ENCODE assay signal across 29 cellular contexts in genomic region chr14:89309670-89310177, GRCh38.
A peak's percentile ranks its signal among the peaks of the same experiment; 100 is the strongest.
DNase-seq lines count a peak whose midpoint lies in the region; ATAC-seq and TF ChIP-seq lines count a peak whose summit lies in the region.
"Had no signal": no experiment of that assay in that cellular context is flagged by ENCODE, and none has a peak within 500 bp of the region (broad histone marks: within the 10 kb centered on the region; RNA-seq: fewer than 3 reads in every experiment).

No MANE protein-coding gene starts in this region.

- CTCF ChIA-PET in activated CD8-positive, alpha-beta T cell treated with anti-CD3 and anti-CD28 coated beads for 36 hours (lab: Charles Lee), result no interaction called here

- DNase-seq in GM12865 (ENCODE audit: low read depth) (peak; percentile 75), NT2/D1 (ENCODE audit: low read depth, low spot score) (no peak), NCI-H526 treated with DMSO at 0.1 percent for 48 hours (lab: John Stamatoyannopoulos, UW) (no peak)
- no peak for DNase-seq in stimulated activated naive B cell treated with anti-CD40 and anti-IgM and Interleukin-4, amounts not matched to agents 10 μg/mL and 1 μg/mL and 100 μg/mL, for 72 hours
- DNase-seq in activated CD4-positive, alpha-beta T cell treated with anti-CD3 and anti-CD28 coated beads, Interleukin-2, amount 50 U/mL, for 48 hours, result no peak
- DNase-seq in activated CD8-positive, alpha-beta T cell treated with anti-CD3 and anti-CD28 coated beads for 36 hours, result no peak
- DNase-seq: activated CD4-positive, alpha-beta T cell treated with anti-CD3 and anti-CD28 coated beads for 1 hour; activated CD8-positive, alpha-beta T cell treated with anti-CD3 and anti-CD28 coated beads, Interleukin-2, amount 10 ng/mL, durations not matched to agents 7 days and 5 days; activated effector memory CD4-positive, alpha-beta T cell treated with Interleukin-2 at 50 U/mL for 16 hours; activated naive CD8-positive, alpha-beta T cell treated with anti-CD3 and anti-CD28 coated beads, Interleukin-2, amount 10 ng/mL, durations not matched to agents 7 days and 5 days; activated T-cell treated with anti-CD3 and anti-CD28 coated beads for 4 hours; CD4-positive, alpha-beta T cell; central memory CD4-positive, alpha-beta T cell; hippocampal formation; IMR-90; left cardiac atrium; mesenchymal stem cell; NCI-H1048; NCI-H187 treated with DMSO at 0.1 percent for 48 hours; NCI-H526; right lobe of liver; SJCRH30; stimulated activated CD4-positive, alpha-beta T cell treated with anti-CD3 and anti-CD28 coated beads, Interleukin-12 subunit alpha, Interleukin-12 subunit beta, amount 100 ng/mL, for 4 hours; stimulated activated CD4-positive, alpha-beta T cell treated with anti-CD3 and anti-CD28 coated beads, Interleukin-4, amount 100 ng/mL, for 4 hours; stimulated activated naive CD4-positive, alpha-beta T cell treated with Interleukin-2 at 50 U/mL for 16 hours; T-cell had no signal

- no peak for TF ChIP-seq CTCF in GM12865 (IDR thresholded peaks at IDR 0.05; ENCODE audit: insufficient read depth, low read depth, low read length, missing control alignments)
- no peak for TF ChIP-seq CTCF in activated CD8-positive, alpha-beta T cell treated with anti-CD3 and anti-CD28 coated beads for 36 hours (IDR thresholded peaks at IDR 0.05)

- no peaks in the 10 kb centered on the region for H3K9me3 Mint-ChIP-seq in dendritic cell treated with granulocyte-macrophage colony-stimulating factor and Interleukin-4, amounts not matched to agents 40 ng/mL and 50 ng/mL, for 4 days
- H3K9me3 Mint-ChIP-seq in stimulated activated naive B cell treated with anti-CD40 and anti-IgM and Interleukin-4, amounts not matched to agents 10 μg/mL and 1 μg/mL and 100 μg/mL, for 72 hours, result peaks cover 0 to 4% of the 10 kb centered on the region in 2 donors
- H3K9me3 Mint-ChIP-seq in activated CD8-positive, alpha-beta T cell treated with anti-CD3 and anti-CD28 coated beads for 36 hours, result no peaks in the 10 kb centered on the region
- H3K9me3 Mint-ChIP-seq: CD4-positive, alpha-beta T cell; T-cell had no signal

- no peak for ATAC-seq in stimulated activated naive B cell treated with anti-CD40 and anti-IgM and Interleukin-4, amounts not matched to agents 10 μg/mL and 1 μg/mL and 100 μg/mL, for 72 hours (replicated peaks)
- ATAC-seq in activated CD8-positive, alpha-beta T cell treated with anti-CD3 and anti-CD28 coated beads for 36 hours, result no peak
- ATAC-seq: activated CD8-positive, alpha-beta T cell treated with anti-CD3 and anti-CD28 coated beads, Interleukin-2, amount 10 ng/mL, durations not matched to agents 7 days and 5 days; gastroesophageal sphincter; left cardiac atrium; right lobe of liver; T-cell had no signal

- intact Hi-C loops in dendritic cell treated with granulocyte-macrophage colony-stimulating factor and Interleukin-4, amounts not matched to agents 40 ng/mL and 50 ng/mL, for 4 days (cut with micrococcal nuclease), result no loop called here
- intact Hi-C loops in activated CD8-positive, alpha-beta T cell treated with anti-CD3 and anti-CD28 coated beads for 36 hours (cut with micrococcal nuclease), result loop anchor here (10.0 kb wide), 1 partner anchor 105 kb away; the partner anchor contains the start of gene FOXN3

- H3K36me3 Mint-ChIP-seq in dendritic cell treated with granulocyte-macrophage colony-stimulating factor and Interleukin-4, amounts not matched to agents 40 ng/mL and 50 ng/mL, for 4 days (ENCODE audit: low read depth), result peaks cover 31% of the 10 kb centered on the region
- H3K36me3 Mint-ChIP-seq in stimulated activated naive B cell treated with anti-CD40 and anti-IgM and Interleukin-4, amounts not matched to agents 10 μg/mL and 1 μg/mL and 100 μg/mL, for 72 hours, result peaks cover 41 to 63% of the 10 kb centered on the region in 2 donors
- H3K36me3 Mint-ChIP-seq in activated CD8-positive, alpha-beta T cell treated with anti-CD3 and anti-CD28 coated beads for 36 hours (ENCODE audit: low read depth), result peaks cover 19% of the 10 kb centered on the region

- H3K4me3 ChIP-seq in GM12865 (ENCODE audit: low read depth, low read length) (peak overlapping the region; percentile 5; the same call in 1 of the 2 replicates), NT2/D1 (ENCODE audit: insufficient read length, low read depth) (no peak overlapping the region)
- H3K4me3 ChIP-seq: gastroesophageal sphincter, right lobe of liver, SJCRH30 had no signal

- POLR2A ChIA-PET in activated CD8-positive, alpha-beta T cell treated with anti-CD3 and anti-CD28 coated beads for 36 hours (lab: Charles Lee), result interaction anchor here (0.7 kb wide), 1 partner anchor 58 kb away, joined by 3 read pairs; no protein-coding TSS in a partner anchor

- no peaks in the 10 kb centered on the region for H3K27me3 ChIP-seq in NT2/D1 (ENCODE audit: insufficient read depth, insufficient read length)
- H3K27me3 ChIP-seq: gastroesophageal sphincter, neutrophil, right lobe of liver, SJCRH30 had no signal

- peaks cover 2% of the 10 kb centered on the region for H3K4me1 ChIP-seq in NT2/D1 (ENCODE audit: insufficient read depth, insufficient read length)

- H3K36me3 ChIP-seq in NT2/D1 (ENCODE audit: insufficient read depth, insufficient read length, low read length), result peaks cover 12% of the 10 kb centered on the region
- H3K36me3 ChIP-seq: gastroesophageal sphincter, neutrophil, right lobe of liver, SJCRH30 had no signal

- H3K27me3 Mint-ChIP-seq in dendritic cell treated with granulocyte-macrophage colony-stimulating factor and Interleukin-4, amounts not matched to agents 40 ng/mL and 50 ng/mL, for 4 days, result no peaks in the 10 kb centered on the region
- H3K27me3 Mint-ChIP-seq in stimulated activated naive B cell treated with anti-CD40 and anti-IgM and Interleukin-4, amounts not matched to agents 10 μg/mL and 1 μg/mL and 100 μg/mL, for 72 hours, result no peaks in the 10 kb centered on the region
- H3K27me3 Mint-ChIP-seq in activated CD8-positive, alpha-beta T cell treated with anti-CD3 and anti-CD28 coated beads for 36 hours, result no peaks in the 10 kb centered on the region
- H3K27me3 Mint-ChIP-seq: activated naive CD8-positive, alpha-beta T cell treated with anti-CD3 and anti-CD28 coated beads, Interleukin-2, amount 10 ng/mL, durations not matched to agents 7 days and 5 days; CD4-positive, alpha-beta T cell; T-cell had no signal

- H3K4me3 Mint-ChIP-seq in dendritic cell treated with granulocyte-macrophage colony-stimulating factor and Interleukin-4, amounts not matched to agents 40 ng/mL and 50 ng/mL, for 4 days, result no peak overlapping the region
- H3K4me3 Mint-ChIP-seq in stimulated activated naive B cell treated with anti-CD40 and anti-IgM and Interleukin-4, amounts not matched to agents 10 μg/mL and 1 μg/mL and 100 μg/mL, for 72 hours, result peak overlapping the region; percentile 2 to 41
- no peak overlapping the region for H3K4me3 Mint-ChIP-seq in activated CD8-positive, alpha-beta T cell treated with anti-CD3 and anti-CD28 coated beads for 36 hours
- H3K4me3 Mint-ChIP-seq: activated CD8-positive, alpha-beta T cell treated with anti-CD3 and anti-CD28 coated beads, Interleukin-2, amount 10 ng/mL, durations not matched to agents 7 days and 5 days; activated naive CD8-positive, alpha-beta T cell treated with anti-CD3 and anti-CD28 coated beads, Interleukin-2, amount 10 ng/mL, durations not matched to agents 7 days and 5 days; CD4-positive, alpha-beta T cell; T-cell had no signal

- H3K4me1 Mint-ChIP-seq in dendritic cell treated with granulocyte-macrophage colony-stimulating factor and Interleukin-4, amounts not matched to agents 40 ng/mL and 50 ng/mL, for 4 days (ENCODE audit: low read depth), result peaks cover 52% of the 10 kb centered on the region
- H3K4me1 Mint-ChIP-seq in stimulated activated naive B cell treated with anti-CD40 and anti-IgM and Interleukin-4, amounts not matched to agents 10 μg/mL and 1 μg/mL and 100 μg/mL, for 72 hours, result peaks cover 48 to 76% of the 10 kb centered on the region in 2 donors
- peaks cover 38% of the 10 kb centered on the region for H3K4me1 Mint-ChIP-seq in activated CD8-positive, alpha-beta T cell treated with anti-CD3 and anti-CD28 coated beads for 36 hours (ENCODE audit: low read depth)

- no peaks in the 10 kb centered on the region for H3K9me3 ChIP-seq in NT2/D1 (ENCODE audit: insufficient read depth, low read length)
- H3K9me3 ChIP-seq: gastroesophageal sphincter, neutrophil, right lobe of liver, SJCRH30 had no signal

- H3K9ac ChIP-seq in NT2/D1 (ENCODE audit: insufficient read length, low read depth), result peak overlapping the region; percentile 21

- peak overlapping the region; percentile 83 for H3K27ac Mint-ChIP-seq in dendritic cell treated with granulocyte-macrophage colony-stimulating factor and Interleukin-4, amounts not matched to agents 40 ng/mL and 50 ng/mL, for 4 days
- peak overlapping the region; percentile 95 for H3K27ac Mint-ChIP-seq in stimulated activated naive B cell treated with anti-CD40 and anti-IgM and Interleukin-4, amounts not matched to agents 10 μg/mL and 1 μg/mL and 100 μg/mL, for 72 hours
- no peak overlapping the region for H3K27ac Mint-ChIP-seq in activated CD8-positive, alpha-beta T cell treated with anti-CD3 and anti-CD28 coated beads for 36 hours
- H3K27ac Mint-ChIP-seq: activated CD8-positive, alpha-beta T cell treated with anti-CD3 and anti-CD28 coated beads, Interleukin-2, amount 10 ng/mL, durations not matched to agents 7 days and 5 days; activated naive CD8-positive, alpha-beta T cell treated with anti-CD3 and anti-CD28 coated beads, Interleukin-2, amount 10 ng/mL, durations not matched to agents 7 days and 5 days; CD4-positive, alpha-beta T cell had no signal

Comparison
In these comparisons a context has a peak if more than half of its experiments do, and no peak if none do; other contexts are left out.
1. H3K4me3 Mint-ChIP-seq: peak in stimulated activated naive B cell treated with anti-CD40 and anti-IgM and Interleukin-4, amounts not matched to agents 10 μg/mL and 1 μg/mL and 100 μg/mL, for 72 hours (2 of 2); none in dendritic cell treated with granulocyte-macrophage colony-stimulating factor and Interleukin-4, amounts not matched to agents 40 ng/mL and 50 ng/mL, for 4 days (single experiment) and activated CD8-positive, alpha-beta T cell treated with anti-CD3 and anti-CD28 coated beads for 36 hours (single experiment).